ENCODE assay signal across 16 cellular contexts in genomic region chr7:2537981-2538851, GRCh38. TPM values are rescaled to one million over a fixed set of nuclear protein-coding genes. Genes with fewer than 3 reads are reported as not detected.
DNase-seq lines count a peak whose midpoint lies in the region; ATAC-seq, FAIRE-seq and TF ChIP-seq lines count a peak whose summit lies in the region.
"Had no signal": no experiment of that assay in that cellular context is flagged by ENCODE, and none has a peak within 500 bp of the region (broad histone marks: within the 10 kb centered on the region; RNA-seq: fewer than 3 reads in every experiment).

No MANE protein-coding gene starts in this region.

- no peak overlapping the region for H3K9ac ChIP-seq in endothelial cell of umbilical vein (replicated peaks; ENCODE audit: extremely low read depth, insufficient read depth, low read length)

- TF ChIP-seq POLR2A in endothelial cell of umbilical vein (IDR thresholded peaks at IDR 0.05; ENCODE audit: low read depth, low read length), result no peak

- H3K4me1 Mint-ChIP-seq in natural killer cell, result no peaks in the 10 kb centered on the region
- H3K4me1 Mint-ChIP-seq: activated T-helper 17 cell treated with anti-CD3 and anti-CD28 coated beads, Interleukin-2, amount 50 U/mL, for 72 hours had no signal

- H3K36me3 ChIP-seq in endothelial cell of umbilical vein (ENCODE audit: control insufficient read depth in 2 of 2, extremely low read depth in 1 of 2, insufficient read depth in 2 of 2, low read length in 2 of 2), result peaks cover 0 to 22% of the 10 kb centered on the region in 2 experiments

- dilution Hi-C loops in endothelial cell of umbilical vein (cut with MboI; ENCODE audit: extremely low pct_ligation_motif_present, low sequenced_read_pairs), result no loop called here

- no peak overlapping the region for H3K27ac Mint-ChIP-seq in natural killer cell
- H3K27ac Mint-ChIP-seq: activated T-helper 17 cell treated with anti-CD3 and anti-CD28 coated beads, Interleukin-2, amount 50 U/mL, for 72 hours had no signal

- no peak overlapping the region for H3K4me2 ChIP-seq in endothelial cell of umbilical vein (ENCODE audit: insufficient read depth, low read length)

- TF ChIP-seq CTCF in endothelial cell of umbilical vein (IDR thresholded peaks at IDR 0.05; ENCODE audit: extremely low read depth in 1 of 2, insufficient read depth in 1 of 2, low read depth in 1 of 2, low read length in 2 of 2) (no peak), natural killer cell (IDR thresholded peaks at IDR 0.05) (no peak)

- H4K20me1 ChIP-seq in endothelial cell of umbilical vein (replicated peaks; ENCODE audit: control insufficient read depth, extremely low read depth, insufficient read depth, low read length), result no peaks in the 10 kb centered on the region

- TSS peak; percentile 85 for BruUV-seq in endothelial cell of umbilical vein (replicated peaks; lab: Mats Ljungman, UMichigan)

- H2AFZ ChIP-seq in endothelial cell of umbilical vein (ENCODE audit: low read depth, low read length), result no peak overlapping the region

- no peaks in the 10 kb centered on the region for H3K36me3 Mint-ChIP-seq in natural killer cell

- CTCF ChIA-PET in endothelial cell of umbilical vein (lab: Charles Lee), result no interaction called here

- peak in 2 of 3 donors; percentile 7 to 17 for ATAC-seq in natural killer cell
- no peak for ATAC-seq in GM18867 (IDR thresholded peaks at IDR 0.05; ENCODE audit: unreplicated experiment)
- ATAC-seq in HG02973 (IDR thresholded peaks at IDR 0.05; ENCODE audit: unreplicated experiment), result no peak
- ATAC-seq: activated T-helper 17 cell treated with anti-CD3 and anti-CD28 coated beads, Interleukin-2, amount 50 U/mL, for 72 hours had no signal

- peak; percentile 3 for DNase-seq in AG08395 (ENCODE audit: low spot score)
- no peak for DNase-seq in HTR-8/SVneo (ENCODE audit: insufficient read length, low spot score)
- DNase-seq in endothelial cell of umbilical vein (ENCODE audit: low read depth, low spot score), result no peak
- no peak for DNase-seq in natural killer cell
- no peak for DNase-seq in stimulated activated CD4-positive, alpha-beta T cell treated with anti-CD3 and anti-CD28 coated beads, Interleukin-4, amount 100 ng/mL, for 1 hour
- no peak for DNase-seq in central memory CD4-positive, alpha-beta T cell
- DNase-seq: activated CD4-positive, alpha-beta T cell treated with anti-CD3 and anti-CD28 coated beads, Interleukin-2, amount 50 U/mL, for 4 hours; NCI-H1417 treated with DMSO at 0.1 percent for 48 hours; NCI-H446 treated with DMSO at 0.1 percent for 48 hours; nucleus accumbens; RPMI8226; T1000 had no signal

- intact Hi-C loops in endothelial cell of umbilical vein (cut with micrococcal nuclease), result no loop called here
- intact Hi-C loops in natural killer cell (cut with micrococcal nuclease), result no loop called here

- H3K4me1 ChIP-seq in endothelial cell of umbilical vein (ENCODE audit: control insufficient read depth, extremely low read depth, insufficient read depth, low read length), result no peaks in the 10 kb centered on the region
- H3K4me1 ChIP-seq: breast epithelium had no signal

- H3K27me3 ChIP-seq in endothelial cell of umbilical vein (ENCODE audit: control insufficient read depth in 2 of 2, insufficient read depth in 2 of 2, low read length in 2 of 2), result no peaks in the 10 kb centered on the region
- H3K27me3 ChIP-seq: breast epithelium had no signal

- H3K27ac ChIP-seq in endothelial cell of umbilical vein (ENCODE audit: insufficient read depth, low read depth, low read length), result no peak overlapping the region
- H3K27ac ChIP-seq: breast epithelium had no signal

- no peaks in the 10 kb centered on the region for H3K9me3 ChIP-seq in endothelial cell of umbilical vein (replicated peaks; ENCODE audit: control insufficient read depth, insufficient read depth, low read length)
- H3K9me3 ChIP-seq: breast epithelium had no signal

- no peaks in the 10 kb centered on the region for H3K79me2 ChIP-seq in endothelial cell of umbilical vein (ENCODE audit: control insufficient read depth, insufficient read depth, low read length)

- no peak overlapping the region for H3K4me3 Mint-ChIP-seq in natural killer cell
- H3K4me3 Mint-ChIP-seq: activated T-helper 17 cell treated with anti-CD3 and anti-CD28 coated beads, Interleukin-2, amount 50 U/mL, for 72 hours had no signal

- no peak overlapping the region for H3K4me3 ChIP-seq in endothelial cell of umbilical vein (replicated peaks in 1 of 3; ENCODE audit: insufficient read depth in 1 of 3, low read depth in 1 of 3, low read length in 3 of 3)
- H3K4me3 ChIP-seq: breast epithelium had no signal

- peak; percentile 20 for FAIRE-seq in HTR-8/SVneo (lab: Jason Lieb, UNC)
- FAIRE-seq in endothelial cell of umbilical vein (lab: Jason Lieb, UNC), result no peak

- POLR2A ChIA-PET in endothelial cell of umbilical vein (lab: Charles Lee), result no interaction called here

- H3K9me3 Mint-ChIP-seq in natural killer cell, result no peaks in the 10 kb centered on the region
- H3K9me3 Mint-ChIP-seq: activated T-helper 17 cell treated with anti-CD3 and anti-CD28 coated beads, Interleukin-2, amount 50 U/mL, for 72 hours had no signal

- H3K9me1 ChIP-seq in endothelial cell of umbilical vein (replicated peaks; ENCODE audit: control insufficient read depth, extremely low read depth, insufficient read depth, low read length), result no peaks in the 10 kb centered on the region

- H3K27me3 Mint-ChIP-seq in natural killer cell (ENCODE audit: low read depth in 2 of 2), result no peaks in the 10 kb centered on the region
- H3K27me3 Mint-ChIP-seq: activated T-helper 17 cell treated with anti-CD3 and anti-CD28 coated beads, Interleukin-2, amount 50 U/mL, for 72 hours had no signal

TF ChIP-seq in endothelial cell of umbilical vein, 7 proteins besides CTCF, POLR2A, EP300 and RAD21:
- TF ChIP-seq MYC (IDR thresholded peaks at IDR 0.05; ENCODE audit: low read depth, low read length) (no peak), POLR2AphosphoS5 (IDR thresholded peaks at IDR 0.05; ENCODE audit: insufficient read depth, low read depth, low read length) (no peak), GATA2 (IDR thresholded peaks at IDR 0.05; ENCODE audit: insufficient read depth, insufficient read length, low read depth, low read length) (no peak), FOS (IDR thresholded peaks at IDR 0.05; ENCODE audit: borderline replicate concordance, insufficient read depth, low read length) (no peak), EZH2 (IDR thresholded peaks at IDR 0.05; ENCODE audit: borderline replicate concordance, low read depth, low read length, severe bottlenecking) (no peak), MAX (IDR thresholded peaks at IDR 0.05; ENCODE audit: insufficient read depth, insufficient read length) (no peak), JUN (IDR thresholded peaks at IDR 0.05; ENCODE audit: borderline replicate concordance, insufficient read depth, insufficient read length, low read depth) (no peak)

RNA-seq across cellular contexts. Expression of gene BRAT1, which starts 17.1 kb away (rescaled TPM):
- total RNA-seq in endothelial cell of umbilical vein, result 31.6 and 32.2 TPM in 2 replicates
- 31.1 and 40.3 TPM in 2 replicates for polyA plus RNA-seq in endothelial cell of umbilical vein
- 17.5 and 24.9 TPM in 2 replicates for polyA plus RNA-seq in endothelial cell of umbilical vein (2011; cell fraction: cytosol; rRNA removed)
- polyA plus RNA-seq in endothelial cell of umbilical vein (2011; cell fraction: nucleus; rRNA removed), result 64.9 and 75.7 TPM in 2 replicates
- polyA plus RNA-seq in endothelial cell of umbilical vein (2012), result 22.1 and 23.0 TPM in 2 replicates
- 13.8 and 14.1 TPM in 2 replicates for polyA minus RNA-seq in endothelial cell of umbilical vein
- 29.8 TPM for polyA minus RNA-seq in endothelial cell of umbilical vein (2011; cell fraction: cytosol; rRNA and poly(A)+ RNA removed)
- 10.8 and 13.0 TPM in 2 replicates for polyA minus RNA-seq in endothelial cell of umbilical vein (2011; cell fraction: nucleus; rRNA and poly(A)+ RNA removed)
- total RNA-seq in natural killer cell, result 10 to 100 TPM; 24.9 to 26.7 (median 25.6) TPM

RNA-seq across cellular contexts. Expression of gene LFNG, which starts 18.6 kb away (rescaled TPM):
- total RNA-seq in endothelial cell of umbilical vein (12.6 and 15.1 TPM in 2 replicates), natural killer cell (100 to 1,000 TPM; 140 to 191 (median 176) TPM)
- 13.1 and 14.8 TPM in 2 replicates for polyA plus RNA-seq in endothelial cell of umbilical vein
- 8.3 and 11.9 TPM in 2 replicates for polyA plus RNA-seq in endothelial cell of umbilical vein (2011; cell fraction: cytosol; rRNA removed)
- polyA plus RNA-seq in endothelial cell of umbilical vein (2011; cell fraction: nucleus; rRNA removed), result 9.8 and 11.4 TPM in 2 replicates
- polyA plus RNA-seq in endothelial cell of umbilical vein (2012), result 2.4 and 3.1 TPM in 2 replicates
- 9.5 and 10.4 TPM in 2 replicates for polyA minus RNA-seq in endothelial cell of umbilical vein
- polyA minus RNA-seq in endothelial cell of umbilical vein (2011; cell fraction: cytosol; rRNA and poly(A)+ RNA removed), result 7.8 TPM
- 6.2 and 13.7 TPM in 2 replicates for polyA minus RNA-seq in endothelial cell of umbilical vein (2011; cell fraction: nucleus; rRNA and poly(A)+ RNA removed)

RNA-seq across cellular contexts. Expression of gene IQCE, which starts 20.6 kb away (rescaled TPM):
- 11.3 and 14.5 TPM in 2 replicates for total RNA-seq in endothelial cell of umbilical vein
- polyA plus RNA-seq in endothelial cell of umbilical vein, result 4.8 and 4.9 TPM in 2 replicates
- polyA plus RNA-seq in endothelial cell of umbilical vein (2011; cell fraction: cytosol; rRNA removed), result 5.5 and 5.8 TPM in 2 replicates
- polyA plus RNA-seq in endothelial cell of umbilical vein (2011; cell fraction: nucleus; rRNA removed), result 18.5 and 18.6 TPM in 2 replicates
- polyA plus RNA-seq in endothelial cell of umbilical vein (2012), result 6.0 and 9.1 TPM in 2 replicates
- polyA minus RNA-seq in endothelial cell of umbilical vein, result 9.3 and 13.5 TPM in 2 replicates
- 10.9 TPM for polyA minus RNA-seq in endothelial cell of umbilical vein (2011; cell fraction: cytosol; rRNA and poly(A)+ RNA removed)
- polyA minus RNA-seq in endothelial cell of umbilical vein (2011; cell fraction: nucleus; rRNA and poly(A)+ RNA removed), result 7.7 and 8.8 TPM in 2 replicates
- 10 to 100 TPM in 2 of 3 donors, 1 to 10 TPM in 1; 9.6 to 13.5 (median 11.3) TPM for total RNA-seq in natural killer cell

Comparison
In these comparisons a context has a peak if more than half of its experiments do, and no peak if none do; other contexts are left out.
1. ATAC-seq: peak in natural killer cell (2 of 3); none in GM18867 (single experiment) and HG02973 (single experiment).